ENCODE assay signal across 25 cellular contexts in the genomic region with DNA sequence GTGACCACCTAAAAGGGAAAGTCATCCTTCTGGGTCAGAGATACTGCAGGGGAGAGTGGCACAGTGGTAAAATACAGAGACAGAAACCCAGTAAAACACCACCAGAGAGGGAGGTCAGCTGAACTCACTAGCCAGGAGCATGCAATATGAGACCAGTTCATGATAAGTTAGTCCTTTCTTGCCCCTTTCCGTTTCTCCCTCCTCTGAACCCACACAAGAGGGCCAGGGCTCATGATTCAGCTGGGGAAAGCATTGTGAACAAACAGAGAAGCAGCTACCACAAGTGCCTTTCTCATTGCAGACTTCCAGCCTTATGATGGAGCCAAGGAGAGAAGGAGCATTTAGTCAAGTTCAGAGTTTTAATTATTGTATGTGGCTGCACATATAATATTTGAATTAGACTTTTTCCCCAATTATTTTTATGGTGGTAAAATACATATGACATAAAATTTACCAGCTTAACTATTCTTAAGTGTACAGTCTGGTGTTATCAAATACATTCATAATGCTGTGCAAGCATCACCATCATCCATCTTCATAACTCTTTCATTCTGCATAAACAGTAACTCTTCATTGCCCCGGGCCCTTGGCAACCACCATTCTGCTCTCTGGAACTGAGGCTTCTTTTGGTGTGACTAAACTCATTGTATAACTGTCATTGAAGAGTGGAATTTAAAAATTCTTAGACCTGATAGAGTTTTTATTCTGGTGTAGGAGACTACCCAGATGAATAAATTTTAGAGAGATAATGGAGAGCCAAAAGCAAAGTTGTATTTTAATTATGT.
"Had no signal": no experiment of that assay in that cellular context is flagged by ENCODE, and none has a peak within 500 bp of the region (broad histone marks: within the 10 kb centered on the region; RNA-seq: fewer than 3 reads in every experiment).

No MANE protein-coding gene starts in this region.

- H3K4me3 ChIP-seq: body of pancreas, hepatocyte, left ventricle myocardium inferior, ovary, prostate gland, right atrium auricular region, thoracic aorta, upper lobe of right lung had no signal

- H3K27me3 ChIP-seq: body of pancreas, hepatocyte, ovary, right atrium auricular region, upper lobe of right lung had no signal

- H3K36me3 ChIP-seq: left ventricle myocardium inferior, ovary, prostate gland, right atrium auricular region, thoracic aorta, upper lobe of right lung, WERI-Rb-1 had no signal

- H2AFZ ChIP-seq: hepatocyte had no signal

- H3K27ac Mint-ChIP-seq: activated naive CD8-positive, alpha-beta T cell treated with anti-CD3 and anti-CD28 coated beads for 36 hours; activated T-helper 2 cell treated with anti-CD3 and anti-CD28 coated beads, Interferon-gamma antibody, Interleukin-2, Interleukin-4, amounts not matched to agents 10 μg/mL and 5 μg/mL and 100 μg/mL, durations not matched to agents 14 hours and 24 hours and 36 hours; natural killer cell had no signal

- FAIRE-seq: frontal cortex, TTC549 had no signal

- ATAC-seq: activated T-cell treated with anti-CD3 and anti-CD28 coated beads, Interleukin-2, amount 50 U/mL, for 4 hours; body of pancreas; natural killer cell; upper lobe of right lung had no signal

- H3K36me3 Mint-ChIP-seq: natural killer cell had no signal

- DNase-seq: activated CD4-positive, alpha-beta T cell treated with anti-CD3 and anti-CD28 coated beads for 1 hour; activated CD4-positive, alpha-beta T cell treated with anti-CD3 and anti-CD28 coated beads, Interleukin-2, amount 50 U/mL, for 48 hours; activated CD8-positive, alpha-beta memory T cell treated with anti-CD3 and anti-CD28 coated beads, Interleukin-2, amount 50 U/mL, for 48 hours; activated naive CD4-positive, alpha-beta T cell; activated naive CD8-positive, alpha-beta T cell treated with anti-CD3 and anti-CD28 coated beads for 36 hours; activated T-cell treated with anti-CD3 and anti-CD28 coated beads, Interleukin-2, amount 50 U/mL, for 4 hours; amygdala; body of pancreas; glutamatergic neuron; left ventricle myocardium inferior; midbrain; natural killer cell; ovary; stimulated activated CD4-positive, alpha-beta T cell treated with anti-CD3 and anti-CD28 coated beads, Interleukin-4, amount 100 ng/mL, for 24 hours; stimulated activated naive CD4-positive, alpha-beta T cell treated with Interleukin-2 at 50 U/mL for 16 hours; T-helper 1 cell; upper lobe of right lung; WERI-Rb-1 had no signal

- H3K27ac ChIP-seq: body of pancreas, hepatocyte, left ventricle myocardium inferior, ovary, prostate gland, right atrium auricular region, thoracic aorta, upper lobe of right lung, WERI-Rb-1 had no signal

- H3K9me3 Mint-ChIP-seq: activated T-cell treated with anti-CD3 and anti-CD28 coated beads, Interleukin-2, amount 50 U/mL, for 4 hours; activated T-helper 2 cell treated with anti-CD3 and anti-CD28 coated beads, Interferon-gamma antibody, Interleukin-2, Interleukin-4, amounts not matched to agents 10 μg/mL and 5 μg/mL and 100 μg/mL, durations not matched to agents 14 hours and 24 hours and 36 hours; natural killer cell had no signal

- H3K9me3 ChIP-seq: body of pancreas, left ventricle myocardium inferior, ovary, prostate gland, right atrium auricular region, thoracic aorta, upper lobe of right lung had no signal

- H3K4me1 ChIP-seq: body of pancreas, left ventricle myocardium inferior, prostate gland, right atrium auricular region, upper lobe of right lung had no signal

- H3K4me2 ChIP-seq: hepatocyte had no signal

- H3K79me2 ChIP-seq: hepatocyte had no signal

- H3K4me3 Mint-ChIP-seq: activated naive CD8-positive, alpha-beta T cell treated with anti-CD3 and anti-CD28 coated beads for 36 hours; activated T-cell treated with anti-CD3 and anti-CD28 coated beads, Interleukin-2, amount 50 U/mL, for 4 hours; natural killer cell had no signal
